ENCODE assay signal across 9 cellular contexts in the genomic region with DNA sequence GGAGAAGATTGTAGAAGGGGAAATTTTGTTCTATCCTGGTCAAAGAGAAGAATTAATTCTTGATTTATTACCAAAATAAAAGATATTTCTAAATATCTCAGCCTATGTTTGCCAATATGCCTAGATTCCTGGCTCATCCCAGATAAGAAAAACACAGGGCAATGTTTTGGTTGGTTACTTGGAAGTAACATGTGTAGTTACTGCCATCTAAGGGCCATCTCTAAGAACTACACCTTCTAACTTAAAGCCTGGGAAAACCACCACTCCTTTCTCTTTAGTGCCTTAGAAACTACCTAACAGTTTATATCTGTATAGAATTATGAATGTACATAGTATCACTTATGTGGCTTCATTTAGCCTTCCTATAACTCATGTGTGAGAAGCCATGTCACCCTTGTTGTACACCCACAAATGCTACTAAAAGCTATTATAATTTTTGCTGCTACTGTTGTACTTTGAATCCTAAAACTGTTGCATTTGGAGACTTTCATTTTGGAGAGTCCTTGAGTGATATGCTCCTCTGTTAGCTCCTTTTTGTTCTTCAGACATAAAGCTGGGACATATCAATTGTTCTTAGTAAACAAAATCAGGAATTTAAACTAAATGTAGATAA. TPM values are rescaled to one million over a fixed set of nuclear protein-coding genes. Genes with fewer than 3 reads are reported as not detected.
A peak's percentile ranks its signal among the peaks of the same experiment; 100 is the strongest.
DNase-seq lines count a peak whose midpoint lies in the region; ATAC-seq, FAIRE-seq and TF ChIP-seq lines count a peak whose summit lies in the region.
"Had no signal": no experiment of that assay in that cellular context is flagged by ENCODE, and none has a peak within 500 bp of the region (broad histone marks: within the 10 kb centered on the region; RNA-seq: fewer than 3 reads in every experiment).

No MANE protein-coding gene starts in this region.

- peak; percentile 75 for TF ChIP-seq CTCF in VCaP (conservative IDR thresholded peaks at IDR 0.05)
- TF ChIP-seq CTCF in pancreas (IDR thresholded peaks at IDR 0.05), result peak; percentile 31 to 68 (median 46)

- H3K9me3 ChIP-seq in pancreas, result no peaks in the 10 kb centered on the region

- no peaks in the 10 kb centered on the region for H3K27me3 ChIP-seq in pancreas

- no peak overlapping the region for H3K4me3 ChIP-seq in pancreas

- peak overlapping the region; percentile 98 for H3K27ac Mint-ChIP-seq in activated T-cell treated with anti-CD3 and anti-CD28 coated beads, Interleukin-2, amount 50 U/mL, for 72 hours
- H3K27ac Mint-ChIP-seq: stimulated activated naive CD8-positive, alpha-beta T cell treated with anti-CD3 and anti-CD28 coated beads, Interleukin-15, Interleukin-2, amounts not matched to agents 100 ng/mL and 50 ng/mL, for 24 hours had no signal

- no peaks in the 10 kb centered on the region for H3K36me3 ChIP-seq in pancreas

- peak in 1 of 2 donors; percentile 22 for ATAC-seq in activated T-cell treated with anti-CD3 and anti-CD28 coated beads, Interleukin-2, amount 50 U/mL, for 72 hours (replicated peaks in 1 of 2)
- peak in 3 of 4 donors; percentile 84 to 89 (median 85) for ATAC-seq in pancreas
- no peak for ATAC-seq in HG02885 (IDR thresholded peaks at IDR 0.05; ENCODE audit: poor library complexity, unreplicated experiment)

- peaks cover 70% of the 10 kb centered on the region for H3K4me1 Mint-ChIP-seq in activated T-cell treated with anti-CD3 and anti-CD28 coated beads, Interleukin-2, amount 50 U/mL, for 72 hours (ENCODE audit: low read depth)

- H3K4me1 ChIP-seq in pancreas, result no peaks in the 10 kb centered on the region

- no peak overlapping the region for H3K27ac ChIP-seq in VCaP
- H3K27ac ChIP-seq in pancreas, result no peak overlapping the region

- no peaks in the 10 kb centered on the region for H3K9me3 Mint-ChIP-seq in activated T-cell treated with anti-CD3 and anti-CD28 coated beads, Interleukin-2, amount 50 U/mL, for 72 hours
- H3K9me3 Mint-ChIP-seq: stimulated activated naive CD8-positive, alpha-beta T cell treated with anti-CD3 and anti-CD28 coated beads, Interleukin-15, Interleukin-2, amounts not matched to agents 100 ng/mL and 50 ng/mL, for 24 hours had no signal

- H3K4me3 Mint-ChIP-seq in activated T-cell treated with anti-CD3 and anti-CD28 coated beads, Interleukin-2, amount 50 U/mL, for 72 hours, result peak overlapping the region; percentile 59 to 94
- H3K4me3 Mint-ChIP-seq: stimulated activated naive CD8-positive, alpha-beta T cell treated with anti-CD3 and anti-CD28 coated beads, Interleukin-15, Interleukin-2, amounts not matched to agents 100 ng/mL and 50 ng/mL, for 24 hours had no signal

- peaks cover 27 to 35% of the 10 kb centered on the region in 2 donors for H3K36me3 Mint-ChIP-seq in activated T-cell treated with anti-CD3 and anti-CD28 coated beads, Interleukin-2, amount 50 U/mL, for 72 hours (ENCODE audit: insufficient read depth in 2 of 2)

- FAIRE-seq in frontal cortex (lab: Jason Lieb, UNC) (peak; percentile 97), pancreas (lab: Jason Lieb, UNC) (peak; percentile 89)

- DNase-seq in activated T-cell treated with anti-CD3 and anti-CD28 coated beads, Interleukin-2, amount 50 U/mL, for 72 hours, result no peak
- DNase-seq in activated T-cell treated with anti-CD3 and anti-CD28 coated beads for 4 hours (no peak), NCI-H2081 (lab: John Stamatoyannopoulos, UW) (peak; percentile 45 to 50), frontal cortex (ENCODE audit: low spot score in 2 of 2) (peak; percentile 28 to 43), pancreas (no peak), GM19238 (ENCODE audit: insufficient read length, low spot score) (no peak)

- no peaks in the 10 kb centered on the region for H3K27me3 Mint-ChIP-seq in activated T-cell treated with anti-CD3 and anti-CD28 coated beads, Interleukin-2, amount 50 U/mL, for 72 hours (ENCODE audit: low read depth)
- H3K27me3 Mint-ChIP-seq: stimulated activated naive CD8-positive, alpha-beta T cell treated with anti-CD3 and anti-CD28 coated beads, Interleukin-15, Interleukin-2, amounts not matched to agents 100 ng/mL and 50 ng/mL, for 24 hours had no signal

- intact Hi-C loops in pancreas (cut with DNase I), result no loop called here

RNA-seq across cellular contexts. Expression of gene AIM2, which starts 4.5 kb away (rescaled TPM):
- total RNA-seq in activated T-cell treated with anti-CD3 and anti-CD28 coated beads, Interleukin-2, amount 50 U/mL, for 72 hours, result 100 to 1,000 TPM in 1 of 2 donors, 10 to 100 TPM in 1; 37.6 to 103 TPM
- total RNA-seq in frontal cortex (22.8 TPM), pancreas (under 1 TPM in 3 of 6 donors, not detected in 3; 0.29 to 0.47 (median 0.37) TPM)
- under 1 TPM; 0.07 to 0.11 TPM for polyA plus RNA-seq in pancreas

Comparison
In these comparisons a context has a peak if more than half of its experiments do, and no peak if none do; other contexts are left out.
1. DNase-seq: peak in NCI-H2081 (2 of 2) and frontal cortex (2 of 2); none in activated T-cell treated with anti-CD3 and anti-CD28 coated beads, Interleukin-2, amount 50 U/mL, for 72 hours (0 of 2), activated T-cell treated with anti-CD3 and anti-CD28 coated beads for 4 hours (single experiment), pancreas (0 of 6) and GM19238 (single experiment).
2. RNA of gene AIM2, which starts 4.5 kb away (total RNA-seq): 37.6 to 103 TPM in activated T-cell treated with anti-CD3 and anti-CD28 coated beads, Interleukin-2, amount 50 U/mL, for 72 hours and 22.8 TPM in frontal cortex (single experiment); 0.29 to 0.47 TPM in pancreas; every median in the first group is over 10 times any median in the second.